Comparison of ENCODE assay signal across 22 cellular contexts in the genomic region with DNA sequence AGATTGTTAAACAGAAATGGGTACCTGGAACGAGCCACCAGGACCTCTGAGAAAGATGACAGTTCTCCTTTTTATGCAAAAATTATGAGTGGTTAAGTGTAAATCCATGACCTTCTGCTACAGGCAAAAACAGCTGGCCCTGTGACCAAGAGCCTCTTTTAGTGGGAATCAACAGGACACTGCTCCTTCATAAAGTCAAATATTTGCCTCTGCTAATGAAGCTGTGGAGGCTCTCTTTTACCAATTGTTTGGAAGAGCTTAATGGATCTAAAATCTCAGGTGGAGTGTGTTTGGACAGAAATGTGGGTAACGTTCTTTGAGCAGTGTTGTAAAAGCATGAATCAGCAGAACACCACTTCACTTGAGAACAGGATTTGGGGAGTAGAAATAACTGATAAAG.
"Had no signal": no experiment of that assay in that cellular context is flagged by ENCODE, and none has a peak within 500 bp of the region (broad histone marks: within the 10 kb centered on the region; RNA-seq: fewer than 3 reads in every experiment).

No MANE protein-coding gene starts in this region.

- H3K36me3 ChIP-seq: esophagus squamous epithelium, heart right ventricle, left ventricle myocardium inferior had no signal

- H3K27me3 ChIP-seq: esophagus squamous epithelium, heart right ventricle had no signal

- H3K36me3 Mint-ChIP-seq: activated CD4-positive, alpha-beta memory T cell treated with anti-CD3 and anti-CD28 coated beads for 36 hours; activated naive CD8-positive, alpha-beta T cell treated with anti-CD3 and anti-CD28 coated beads for 36 hours; WTC11 had no signal

- H3K4me1 ChIP-seq: esophagus squamous epithelium, heart right ventricle, left ventricle myocardium inferior had no signal

- H3K27ac Mint-ChIP-seq: activated CD4-positive, alpha-beta memory T cell treated with anti-CD3 and anti-CD28 coated beads for 36 hours; activated CD4-positive, alpha-beta T cell treated with anti-CD3 and anti-CD28 coated beads for 36 hours; activated naive CD8-positive, alpha-beta T cell treated with anti-CD3 and anti-CD28 coated beads for 36 hours; nephron; WTC11 had no signal

- FAIRE-seq: endothelial cell of umbilical vein, TTC549 had no signal

- H3K4me1 Mint-ChIP-seq: activated CD4-positive, alpha-beta T cell treated with anti-CD3 and anti-CD28 coated beads for 36 hours; activated naive CD8-positive, alpha-beta T cell treated with anti-CD3 and anti-CD28 coated beads for 36 hours; nephron; WTC11 had no signal

- H3K4me3 Mint-ChIP-seq: activated CD4-positive, alpha-beta memory T cell treated with anti-CD3 and anti-CD28 coated beads for 36 hours; activated CD4-positive, alpha-beta T cell treated with anti-CD3 and anti-CD28 coated beads for 36 hours; activated naive CD8-positive, alpha-beta T cell treated with anti-CD3 and anti-CD28 coated beads for 36 hours; nephron; WTC11 had no signal

- H3K9me3 Mint-ChIP-seq: WTC11 had no signal

- H3K27ac ChIP-seq: esophagus squamous epithelium, heart right ventricle, left ventricle myocardium inferior had no signal

- H3K9me3 ChIP-seq: esophagus squamous epithelium had no signal

- H3K4me3 ChIP-seq: esophagus squamous epithelium, heart right ventricle, left ventricle myocardium inferior had no signal

- DNase-seq: activated CD4-positive, alpha-beta memory T cell treated with anti-CD3 and anti-CD28 coated beads for 36 hours; activated CD4-positive, alpha-beta T cell treated with anti-CD3 and anti-CD28 coated beads for 36 hours; activated naive CD4-positive, alpha-beta T cell; activated naive CD8-positive, alpha-beta T cell treated with anti-CD3 and anti-CD28 coated beads for 36 hours; amniotic stem cell; effector CD4-positive, alpha-beta T cell; esophagus squamous epithelium; heart right ventricle; kidney glomerular epithelial cell; left ventricle myocardium inferior; mammary epithelial cell; midbrain; nucleus accumbens; posterior cingulate gyrus; stimulated activated CD4-positive, alpha-beta T cell treated with anti-CD3 and anti-CD28 coated beads, Interleukin-12 subunit alpha, Interleukin-12 subunit beta, amount 100 ng/mL, for 4 hours; stimulated activated CD4-positive, alpha-beta T cell treated with anti-CD3 and anti-CD28 coated beads, Interleukin-1b, Interleukin-23, amount 100 ng/mL, for 48 hours; stimulated activated CD8-positive, alpha-beta memory T cell treated with anti-CD3 and anti-CD28 coated beads, Interleukin-4, amount 100 ng/mL, for 48 hours; stimulated activated naive CD4-positive, alpha-beta T cell had no signal

- ATAC-seq: activated CD4-positive, alpha-beta T cell treated with anti-CD3 and anti-CD28 coated beads for 36 hours; heart right ventricle; WTC11 had no signal

- H3K27me3 Mint-ChIP-seq: activated CD4-positive, alpha-beta memory T cell treated with anti-CD3 and anti-CD28 coated beads for 36 hours; activated CD4-positive, alpha-beta T cell treated with anti-CD3 and anti-CD28 coated beads for 36 hours; activated naive CD8-positive, alpha-beta T cell treated with anti-CD3 and anti-CD28 coated beads for 36 hours had no signal
